ENCODE assay signal across 24 cellular contexts in genomic region chr10:93090619-93091018, GRCh38. TPM values are rescaled to one million over a fixed set of nuclear protein-coding genes. Genes with fewer than 3 reads are reported as not detected.
"Had no signal": no experiment of that assay in that cellular context is flagged by ENCODE, and none has a peak within 500 bp of the region (broad histone marks: within the 10 kb centered on the region; RNA-seq: fewer than 3 reads in every experiment).

No MANE protein-coding gene starts in this region.

- DNase-seq: dorsolateral prefrontal cortex; effector CD4-positive, alpha-beta T cell; foreskin fibroblast; gastrocnemius medialis; mucosa of descending colon; naive B cell; stimulated activated CD4-positive, alpha-beta T cell treated with anti-CD3 and anti-CD28 coated beads, Interleukin-12 subunit alpha, Interleukin-12 subunit beta, amount 100 ng/mL, for 4 hours; stimulated activated CD4-positive, alpha-beta T cell treated with anti-CD3 and anti-CD28 coated beads, Interleukin-1b, Interleukin-23, amount 100 ng/mL, for 48 hours; stimulated activated CD4-positive, alpha-beta T cell treated with anti-CD3 and anti-CD28 coated beads, Interleukin-4, amount 100 ng/mL, for 1 hour; stimulated activated CD8-positive, alpha-beta memory T cell treated with anti-CD3 and anti-CD28 coated beads, Interleukin-4, amount 100 ng/mL, for 48 hours; stimulated activated naive CD4-positive, alpha-beta T cell; stimulated activated naive CD8-positive, alpha-beta T cell treated with anti-CD3 and anti-CD28 coated beads, Interleukin-15, amount 100 ng/mL, for 72 hours; transverse colon; upper lobe of right lung; uterus had no signal

- H3K9me3 Mint-ChIP-seq: memory B cell; mesothelial cell of epicardium; natural killer cell treated with Interleukin-12 subunit alpha and Interleukin-12 subunit beta and Interleukin-15 and Interleukin-18, amount 100 ng/mL, for 72 hours; neural crest cell; stimulated activated naive CD8-positive, alpha-beta T cell treated with anti-CD3 and anti-CD28 coated beads, Interleukin-15, amount 100 ng/mL, for 72 hours had no signal

- H3K27ac Mint-ChIP-seq: memory B cell; mesothelial cell of epicardium; naive B cell; natural killer cell treated with Interleukin-12 subunit alpha and Interleukin-12 subunit beta and Interleukin-15 and Interleukin-18, amount 100 ng/mL, for 72 hours; progenitor cell of endocrine pancreas; stimulated activated naive CD8-positive, alpha-beta T cell treated with anti-CD3 and anti-CD28 coated beads, Interleukin-15, amount 100 ng/mL, for 72 hours had no signal

- H3K4me1 Mint-ChIP-seq: memory B cell; neural crest cell; stimulated activated naive CD8-positive, alpha-beta T cell treated with anti-CD3 and anti-CD28 coated beads, Interleukin-15, amount 100 ng/mL, for 72 hours had no signal

- H3K4me3 Mint-ChIP-seq: memory B cell; mesothelial cell of epicardium; naive B cell; natural killer cell treated with Interleukin-12 subunit alpha and Interleukin-12 subunit beta and Interleukin-15 and Interleukin-18, amount 100 ng/mL, for 72 hours; neural crest cell; stimulated activated naive CD8-positive, alpha-beta T cell treated with anti-CD3 and anti-CD28 coated beads, Interleukin-15, amount 100 ng/mL, for 72 hours had no signal

- H3K36me3 Mint-ChIP-seq: memory B cell; mesothelial cell of epicardium; naive B cell; natural killer cell treated with Interleukin-12 subunit alpha and Interleukin-12 subunit beta and Interleukin-15 and Interleukin-18, amount 100 ng/mL, for 72 hours had no signal

RNA-seq across cellular contexts. Expression of gene CYP26A1, which starts 16.9 kb away (rescaled TPM):
- total RNA-seq: gastrocnemius medialis; glomerular endothelial cell; lung; mucosa of descending colon; natural killer cell treated with Interleukin-12 subunit alpha and Interleukin-12 subunit beta and Interleukin-15 and Interleukin-18, amount 100 ng/mL, for 72 hours; sciatic nerve; smooth muscle cell; transverse colon; upper lobe of right lung had no signal

RNA-seq across cellular contexts. Expression of gene CYP26C1, which starts 30.0 kb away (rescaled TPM):
- total RNA-seq: gastrocnemius medialis, transverse colon had no signal
